In genomic region chr6:119333707-119334295, GRCh38 we compare ENCODE assay signal across 8 cellular contexts. TPM values are rescaled to one million over a fixed set of nuclear protein-coding genes. Genes with fewer than 3 reads are reported as not detected.
A peak's percentile ranks its signal among the peaks of the same experiment; 100 is the strongest.
DNase-seq lines count a peak whose midpoint lies in the region; ATAC-seq and TF ChIP-seq lines count a peak whose summit lies in the region.

No MANE protein-coding gene starts in this region.

- TF ChIP-seq CTCF in left ventricle myocardium inferior (IDR thresholded peaks at IDR 0.05; ENCODE audit: borderline replicate concordance): peak; percentile 60
- TF ChIP-seq CTCF in adrenal gland (IDR thresholded peaks at IDR 0.05): peak in 4 of 6 experiments; percentile 35 to 52 (median 44)

- H3K4me3 ChIP-seq in left ventricle myocardium inferior (no peak overlapping the region), right cardiac atrium (ENCODE audit: low read length) (no peak overlapping the region), adrenal gland (no peak overlapping the region)

- 94% methylated on average over 3 of the region's 3 CpGs for WGBS in right cardiac atrium
- WGBS in adrenal gland, 4 donors: 84 to 96% (median 84%) methylated on average over 3 of the region's 3 CpGs

- no peak overlapping the region for H3K4me3 Mint-ChIP-seq in memory B cell

- intact Hi-C loops in left ventricle myocardium inferior (cut with micrococcal nuclease) (no loop called here), right cardiac atrium (cut with DNase I) (no loop called here), adrenal gland (cut with DNase I) (no loop called here)

- H3K27ac Mint-ChIP-seq in memory B cell: no peak overlapping the region

- H3K27me3 ChIP-seq in left ventricle myocardium inferior (ENCODE audit: low read depth) (no peaks in the 10 kb centered on the region), right cardiac atrium (ENCODE audit: control insufficient read depth, insufficient read depth) (no peaks in the 10 kb centered on the region), adrenal gland (no peaks in the 10 kb centered on the region)

- no peak for DNase-seq in left ventricle myocardium inferior
- DNase-seq in right cardiac atrium: no peak
- DNase-seq in adrenal gland: no peak
- DNase-seq in memory B cell (ENCODE audit: low spot score in 2 of 2): peak in 1 of 2 donors; percentile 15
- DNase-seq in mucosa of gallbladder (ENCODE audit: low spot score): no peak
- no peak for DNase-seq in NCI-H187 (lab: John Stamatoyannopoulos, UW)

- H3K27me3 Mint-ChIP-seq in memory B cell: no peaks in the 10 kb centered on the region

- no peaks in the 10 kb centered on the region for H3K9me3 Mint-ChIP-seq in memory B cell

- peaks cover 22% of the 10 kb centered on the region for H3K4me1 Mint-ChIP-seq in memory B cell

- H3K4me1 ChIP-seq in left ventricle myocardium inferior (peaks cover 63% of the 10 kb centered on the region), right cardiac atrium (ENCODE audit: control insufficient read depth, insufficient read depth, low read length) (peaks cover 4% of the 10 kb centered on the region), adrenal gland (replicated peaks in 1 of 2) (peaks cover 0 to 53% of the 10 kb centered on the region in 2 donors)

- H3K27ac ChIP-seq in left ventricle myocardium inferior (replicated peaks) (peak overlapping the region; percentile 65), right cardiac atrium (ENCODE audit: low read length) (no peak overlapping the region), adrenal gland (no peak overlapping the region)

- H3K9me3 ChIP-seq in left ventricle myocardium inferior (replicated peaks) (no peaks in the 10 kb centered on the region), right cardiac atrium (ENCODE audit: control insufficient read depth, low read length) (no peaks in the 10 kb centered on the region), adrenal gland (replicated peaks in 1 of 3) (no peaks in the 10 kb centered on the region)

- no peak for TF ChIP-seq POLR2A in adrenal gland (IDR thresholded peaks at IDR 0.05)

- H3K36me3 ChIP-seq in left ventricle myocardium inferior (no peaks in the 10 kb centered on the region), adrenal gland (replicated peaks in 1 of 2) (peaks cover 0 to 4% of the 10 kb centered on the region in 2 donors)

- peaks cover 1% of the 10 kb centered on the region for H3K36me3 Mint-ChIP-seq in memory B cell

- ATAC-seq in right cardiac atrium: no peak
- ATAC-seq in HG03432 (IDR thresholded peaks at IDR 0.05; ENCODE audit: unreplicated experiment): peak; percentile 37
- ATAC-seq in memory B cell (ENCODE audit: low read depth): peak; percentile 62
- no peak for ATAC-seq in HG02588 (IDR thresholded peaks at IDR 0.05; ENCODE audit: unreplicated experiment)

RNA-seq across cellular contexts. Expression of gene MAN1A1, which starts 15.8 kb away (rescaled TPM):
- 19.7 TPM for total RNA-seq in left ventricle myocardium inferior
- total RNA-seq in right cardiac atrium: 10 to 100 TPM; 14.1 to 29.7 (median 22.7) TPM
- 11.6 TPM for polyA plus RNA-seq in right cardiac atrium
- 100 to 1,000 TPM in 7 of 8 donors, 10 to 100 TPM in 1; 84.4 to 178 (median 129) TPM for total RNA-seq in adrenal gland
- 10 to 100 TPM; 11.1 to 67.7 (median 20.8) TPM for polyA plus RNA-seq in adrenal gland
- total RNA-seq in mucosa of gallbladder: 87.1 TPM

Comparison
In these comparisons a context has a peak if more than half of its experiments do, and no peak if none do; other contexts are left out.
1. ATAC-seq: peak in HG03432 (single experiment) and memory B cell (single experiment); none in right cardiac atrium (0 of 2) and HG02588 (single experiment).